In genomic region chr19:33251076-33251475, GRCh38 we compare ENCODE assay signal across 22 cellular contexts. TPM values are rescaled to one million over a fixed set of nuclear protein-coding genes. Genes with fewer than 3 reads are reported as not detected.
"Had no signal": no experiment of that assay in that cellular context is flagged by ENCODE, and none has a peak within 500 bp of the region (broad histone marks: within the 10 kb centered on the region; RNA-seq: fewer than 3 reads in every experiment).

No MANE protein-coding gene starts in this region.

- H3K9me3 ChIP-seq: testis had no signal

- DNase-seq: cortex of kidney; dorsolateral prefrontal cortex; effector CD8-positive, alpha-beta T cell; foreskin melanocyte; hypothalamus; mesenchymal stem cell; midbrain; nephron progenitor cell; stimulated activated CD4-positive, alpha-beta T cell treated with anti-CD3 and anti-CD28 coated beads, Interleukin-2, amount 100 ng/mL, for 24 hours; stimulated activated CD4-positive, alpha-beta T cell treated with anti-CD3 and anti-CD28 coated beads, Interleukin-4, amount 100 ng/mL, for 4 hours; stimulated activated naive B cell treated with anti-CD40 and anti-IgM and Interleukin-4, amounts not matched to agents 10 μg/mL and 1 μg/mL and 100 μg/mL, for 72 hours; stimulated activated naive CD8-positive, alpha-beta T cell treated with anti-CD3 and anti-CD28 coated beads, Interleukin-15, amount 100 ng/mL, for 72 hours; testis; transverse colon had no signal

- ATAC-seq: heart left ventricle; left lobe of liver; sciatic nerve; stimulated activated naive B cell treated with anti-CD40 and anti-IgM and Interleukin-4, amounts not matched to agents 10 μg/mL and 1 μg/mL and 100 μg/mL, for 72 hours; stimulated activated naive CD8-positive, alpha-beta T cell treated with anti-CD3 and anti-CD28 coated beads, Interleukin-15, amount 100 ng/mL, for 72 hours had no signal

- H3K36me3 ChIP-seq: heart left ventricle, transverse colon had no signal

- H3K36me3 Mint-ChIP-seq: stimulated activated naive B cell treated with anti-CD40 and anti-IgM and Interleukin-4, amounts not matched to agents 10 μg/mL and 1 μg/mL and 100 μg/mL, for 72 hours had no signal

- H3K27me3 Mint-ChIP-seq: stimulated activated naive CD8-positive, alpha-beta T cell treated with anti-CD3 and anti-CD28 coated beads, Interleukin-15, amount 100 ng/mL, for 72 hours had no signal

- H3K4me3 Mint-ChIP-seq: nephron progenitor cell; stimulated activated naive B cell treated with anti-CD40 and anti-IgM and Interleukin-4, amounts not matched to agents 10 μg/mL and 1 μg/mL and 100 μg/mL, for 72 hours; stimulated activated naive CD8-positive, alpha-beta T cell treated with anti-CD3 and anti-CD28 coated beads, Interleukin-15, amount 100 ng/mL, for 72 hours had no signal

- H3K4me1 ChIP-seq: testis, transverse colon had no signal

- H3K4me3 ChIP-seq: dorsolateral prefrontal cortex, heart left ventricle, lung, testis, transverse colon had no signal

- FAIRE-seq: islet of Langerhans had no signal

- H3K27me3 ChIP-seq: testis had no signal

- H3K4me1 Mint-ChIP-seq: nephron progenitor cell; stimulated activated naive B cell treated with anti-CD40 and anti-IgM and Interleukin-4, amounts not matched to agents 10 μg/mL and 1 μg/mL and 100 μg/mL, for 72 hours; stimulated activated naive CD8-positive, alpha-beta T cell treated with anti-CD3 and anti-CD28 coated beads, Interleukin-15, amount 100 ng/mL, for 72 hours had no signal

- H3K27ac Mint-ChIP-seq: nephron progenitor cell; stimulated activated naive B cell treated with anti-CD40 and anti-IgM and Interleukin-4, amounts not matched to agents 10 μg/mL and 1 μg/mL and 100 μg/mL, for 72 hours; stimulated activated naive CD8-positive, alpha-beta T cell treated with anti-CD3 and anti-CD28 coated beads, Interleukin-15, amount 100 ng/mL, for 72 hours had no signal

- H3K9me3 Mint-ChIP-seq: nephron progenitor cell; stimulated activated naive B cell treated with anti-CD40 and anti-IgM and Interleukin-4, amounts not matched to agents 10 μg/mL and 1 μg/mL and 100 μg/mL, for 72 hours; stimulated activated naive CD8-positive, alpha-beta T cell treated with anti-CD3 and anti-CD28 coated beads, Interleukin-15, amount 100 ng/mL, for 72 hours had no signal

- H3K27ac ChIP-seq: dorsolateral prefrontal cortex, heart left ventricle, testis, transverse colon had no signal

RNA-seq across cellular contexts. Expression of gene SLC7A10, which starts 25.4 kb away (rescaled TPM):
- total RNA-seq: glomerular endothelial cell, left lobe of liver, osteocyte, pulmonary artery endothelial cell had no signal
